In the genomic region with DNA sequence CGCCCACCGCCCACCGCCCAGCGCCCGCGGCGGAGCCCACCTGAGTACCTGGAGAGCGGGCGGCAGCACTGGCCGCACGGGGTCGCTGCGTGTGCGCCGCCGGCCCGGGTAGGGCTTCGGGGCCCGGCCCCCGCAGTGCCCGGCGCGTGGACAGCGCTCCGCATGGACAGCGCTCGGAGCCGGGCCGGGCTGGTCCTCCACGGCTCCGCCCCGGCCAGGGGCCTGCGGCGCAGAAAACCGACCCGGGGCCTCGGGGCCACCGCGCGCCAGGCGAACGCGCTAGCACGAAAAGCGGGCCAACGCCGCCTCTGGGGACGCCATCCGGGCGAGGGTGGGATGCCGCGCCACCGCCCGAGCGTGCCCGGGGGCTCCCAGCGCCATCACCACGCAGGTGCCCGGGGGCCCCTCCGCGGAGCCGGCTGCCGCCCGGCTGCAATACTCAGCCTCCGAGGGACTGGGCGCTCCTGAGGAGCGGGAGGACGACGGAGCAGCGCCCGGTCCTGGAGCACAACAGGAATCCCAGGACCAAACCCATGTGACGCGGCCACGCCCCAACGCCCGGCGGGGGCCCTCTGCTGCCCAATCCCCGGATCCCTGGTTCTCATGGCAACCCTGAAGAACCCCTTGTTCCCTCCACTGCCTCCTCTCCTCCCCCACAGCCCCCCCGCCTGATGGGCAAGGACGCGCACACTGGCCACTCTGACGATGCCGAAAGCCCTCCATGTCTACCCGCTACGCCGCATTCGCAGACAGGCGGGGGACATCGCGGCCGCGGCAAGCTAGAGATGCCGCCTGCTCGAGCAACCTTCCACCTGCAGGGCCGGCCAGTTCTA, we compare ENCODE assay signal across 8 cellular contexts. TPM values are rescaled to one million over a fixed set of nuclear protein-coding genes. Genes with fewer than 3 reads are reported as not detected.
DNase-seq lines count a peak whose midpoint lies in the region; FAIRE-seq and TF ChIP-seq lines count a peak whose summit lies in the region.

A gene (minus strand): TSS at position 521 of the 833 bp plus-strand sequence. CDS start 50,574 bp downstream, outside the sequence.

- H3K27ac ChIP-seq in small intestine (ENCODE audit: low read depth in 1 of 2, low read length in 1 of 2): no peak within 1 kb of the TSS

- FAIRE-seq in small intestine (lab: Jason Lieb, UNC) (no peak), GM12892 (lab: Jason Lieb, UNC) (no peak)

- peaks cover 0 to 3% of the 10 kb centered on the region in 2 donors for H3K27me3 ChIP-seq in small intestine (ENCODE audit: control insufficient read depth in 2 of 2, insufficient read depth in 2 of 2, low read length in 2 of 2)

- no peaks in the 10 kb centered on the region for H3K36me3 ChIP-seq in small intestine (ENCODE audit: control insufficient read depth in 2 of 2, insufficient read depth in 2 of 2, low read length in 2 of 2)

- H3K4me3 ChIP-seq in choroid plexus epithelial cell (ENCODE audit: low read depth, low read length) (peak within 1 kb of the TSS; percentile 54), small intestine (ENCODE audit: low read depth in 1 of 2, low read length in 2 of 2) (peak within 1 kb of the TSS in 1 of 2 donors; percentile 49)

- TF ChIP-seq POLR2A in GM12892 (IDR thresholded peaks at IDR 0.05; ENCODE audit: low read depth, low read length): no peak

- peak; percentile 18 for TF ChIP-seq CTCF in choroid plexus epithelial cell (conservative IDR thresholded peaks at IDR 0.05; ENCODE audit: low read depth, low read length)

- DNase-seq in GM03348 (ENCODE audit: low spot score) (peak; percentile 84), NCI-H774 (lab: John Stamatoyannopoulos, UW) (peak; percentile 38), choroid plexus epithelial cell (ENCODE audit: low read depth) (peak; percentile 39), kidney tubule cell (ENCODE audit: low spot score) (peak; percentile 26), small intestine (no peak), GM12892 (ENCODE audit: insufficient read length) (no peak), HT-29 (ENCODE audit: low spot score) (no peak)
- no peak for DNase-seq in activated CD4-positive, alpha-beta T cell treated with anti-CD3 and anti-CD28 coated beads for 48 hours

- H3K4me1 ChIP-seq in small intestine (ENCODE audit: control insufficient read depth in 2 of 2, insufficient read depth in 1 of 2, low read depth in 1 of 2, low read length in 1 of 2): peaks cover 3 to 4% of the 10 kb centered on the region in 2 donors

- WGBS in small intestine, 3 donors: 42 to 55% (median 50%) methylated on average over 58 to 95 of the region's 95 CpGs

- H3K9me3 ChIP-seq in small intestine (ENCODE audit: control insufficient read depth, low read depth): no peaks in the 10 kb centered on the region

RNA-seq across cellular contexts. Expression of the gene that starts here (rescaled TPM):
- polyA plus RNA-seq in small intestine: 10 to 100 TPM; 20.8 to 33.8 (median 23.4) TPM
- not detected for polyA plus RNA-seq in GM12892 (2012; ENCODE audit: missing spikeins)
- total RNA-seq in HT-29 (2014; rRNA removed; shearing (Covaris generic)): 6.6 and 9.0 TPM in 2 replicates

Comparison
In these comparisons a context has a peak if more than half of its experiments do, and no peak if none do; other contexts are left out.
1. DNase-seq: peak in GM03348 (single experiment), NCI-H774 (single experiment), choroid plexus epithelial cell (single experiment) and kidney tubule cell (single experiment); none in small intestine (single experiment), GM12892 (single experiment), HT-29 (single experiment) and activated CD4-positive, alpha-beta T cell treated with anti-CD3 and anti-CD28 coated beads for 48 hours (single experiment).